Comparison of ENCODE assay signal across 12 cellular contexts in genomic region chr18:34801769-34802168, GRCh38.
DNase-seq lines count a peak whose midpoint lies in the region; ATAC-seq lines count a peak whose summit lies in the region.
"Had no signal": no experiment of that assay in that cellular context is flagged by ENCODE, and none has a peak within 500 bp of the region (broad histone marks: within the 10 kb centered on the region; RNA-seq: fewer than 3 reads in every experiment).

No MANE protein-coding gene starts in this region.

- no peaks in the 10 kb centered on the region for H3K27me3 ChIP-seq in neuronal stem cell (ENCODE audit: control insufficient read depth in 3 of 3, insufficient read depth in 3 of 3, low read depth in 1 of 3, low read length in 3 of 3)
- H3K27me3 ChIP-seq: Peyer's patch, testis had no signal

- no CpG with 5 or more reads among the region's 2 CpGs for WGBS in neuronal stem cell (ENCODE audit: extremely low coverage in 2 of 2, insufficient read length in 2 of 2, insufficient replicate concordance in 1 of 2), 2 donors

- DNase-seq in GM03348 (ENCODE audit: low spot score) (peak; percentile 22), epidermal melanocyte (ENCODE audit: insufficient read length, low spot score) (peak; percentile 23), neuronal stem cell (ENCODE audit: low spot score) (no peak), HuH-7.5 (ENCODE audit: low spot score) (no peak), T1000 (lab: John Stamatoyannopoulos, UW) (no peak)
- DNase-seq in Jurkat, Clone E6-1 (ENCODE audit: low read depth, low spot score), result peak; percentile 44
- DNase-seq: anterior cingulate cortex, Peyer's patch, right cardiac atrium, T-helper 9 cell, testis had no signal

- H2AFZ ChIP-seq in neuronal stem cell (ENCODE audit: low read length), result peak overlapping the region; percentile 32

- H3K4ac ChIP-seq in neuronal stem cell (ENCODE audit: low read length), result no peak overlapping the region

- H2AK5ac ChIP-seq in neuronal stem cell (ENCODE audit: low read depth, low read length), result no peak overlapping the region

- H3K14ac ChIP-seq in neuronal stem cell (ENCODE audit: low read length), result no peak overlapping the region

- H3K4me2 ChIP-seq in neuronal stem cell (ENCODE audit: insufficient read depth, low read length, poor library complexity, severe bottlenecking), result no peak overlapping the region

- H2BK15ac ChIP-seq in neuronal stem cell (ENCODE audit: low read length), result no peak overlapping the region

- H3K4me1 ChIP-seq in neuronal stem cell (ENCODE audit: control insufficient read depth in 2 of 2, insufficient read depth in 1 of 2, low read depth in 1 of 2, low read length in 2 of 2), result peaks cover 4 to 7% of the 10 kb centered on the region in 2 donors
- H3K4me1 ChIP-seq: Peyer's patch, testis had no signal

- no peak overlapping the region for H2BK12ac ChIP-seq in neuronal stem cell (ENCODE audit: low read length)

- no peak overlapping the region for H2BK5ac ChIP-seq in neuronal stem cell (ENCODE audit: low read length)

- no peak overlapping the region for H3K9ac ChIP-seq in neuronal stem cell (ENCODE audit: low read depth, low read length, poor library complexity)

- H3K27ac ChIP-seq in neuronal stem cell (replicated peaks; ENCODE audit: low read length), result no peak overlapping the region
- H3K27ac ChIP-seq: Peyer's patch, testis had no signal

- H3K4me3 ChIP-seq in Jurkat, Clone E6-1 (ENCODE audit: low read length), result no peak overlapping the region
- no peak overlapping the region for H3K4me3 ChIP-seq in neuronal stem cell (ENCODE audit: low read length in 2 of 2)
- H3K4me3 ChIP-seq: Peyer's patch, testis had no signal

- H4K8ac ChIP-seq in neuronal stem cell (ENCODE audit: low read depth, low read length), result no peak overlapping the region

- no peaks in the 10 kb centered on the region for H3K79me1 ChIP-seq in neuronal stem cell (ENCODE audit: low read depth, low read length)

- H3K9me3 ChIP-seq in neuronal stem cell (replicated peaks in 1 of 2; ENCODE audit: control insufficient read depth in 2 of 2, insufficient read depth in 1 of 2, low read depth in 1 of 2, low read length in 2 of 2), result no peaks in the 10 kb centered on the region
- H3K9me3 ChIP-seq: Peyer's patch, testis had no signal

- no peak overlapping the region for H3K23ac ChIP-seq in neuronal stem cell (ENCODE audit: low read depth, low read length, poor library complexity)

- H3K18ac ChIP-seq in neuronal stem cell (ENCODE audit: low read length), result no peak overlapping the region

- no peaks in the 10 kb centered on the region for H3K36me3 ChIP-seq in neuronal stem cell (replicated peaks in 1 of 2; ENCODE audit: control insufficient read depth in 2 of 2, insufficient read depth in 2 of 2, low read length in 2 of 2)
- H3K36me3 ChIP-seq: Peyer's patch had no signal

- no peak overlapping the region for H4K91ac ChIP-seq in neuronal stem cell (ENCODE audit: low read depth, low read length, poor library complexity)

- H2BK120ac ChIP-seq in neuronal stem cell (ENCODE audit: low read depth, low read length), result no peak overlapping the region

- ATAC-seq in HG02840 (IDR thresholded peaks at IDR 0.05; ENCODE audit: low FRiP score, unreplicated experiment), result no peak
- ATAC-seq: right cardiac atrium had no signal

Comparison
In these comparisons a context has a peak if more than half of its experiments do, and no peak if none do; other contexts are left out.
1. DNase-seq: peak in GM03348 (single experiment), Jurkat, Clone E6-1 (single experiment) and epidermal melanocyte (single experiment); none in neuronal stem cell (single experiment), HuH-7.5 (single experiment) and T1000 (single experiment).